ENCODE assay signal across 8 cellular contexts in genomic region chr6:44255848-44256247, GRCh38. TPM values are rescaled to one million over a fixed set of nuclear protein-coding genes. Genes with fewer than 3 reads are reported as not detected.
DNase-seq lines count a peak whose midpoint lies in the region; ATAC-seq, FAIRE-seq and TF ChIP-seq lines count a peak whose summit lies in the region.

No MANE protein-coding gene starts in this region.

- no peak overlapping the region for H2AFZ ChIP-seq in H1 (ENCODE audit: low read length)

- H2BK120ac ChIP-seq in H1 (replicated peaks; ENCODE audit: low read depth, low read length), result no peak overlapping the region

- DNase-seq in GM12864 (ENCODE audit: low read depth), result no peak
- no peak for DNase-seq in RWPE2 (ENCODE audit: low spot score)
- DNase-seq in H1 (ENCODE audit: low read depth in 1 of 2, low spot score in 2 of 2), result no peak
- DNase-seq in psoas muscle, result peak in 1 of 2 donors; percentile 5
- DNase-seq in sciatic nerve (ENCODE audit: low spot score), result no peak

- H3K4me2 ChIP-seq in H1 (ENCODE audit: insufficient read depth in 1 of 2, low read depth in 2 of 2, low read length in 2 of 2), result peak overlapping the region; percentile 58 to 82

- H3K14ac ChIP-seq in H1 (ENCODE audit: insufficient read length), result no peak overlapping the region

- H4K20me1 ChIP-seq in H1 (replicated peaks in 1 of 2; ENCODE audit: control insufficient read depth in 1 of 2, insufficient read depth in 2 of 2, low read length in 2 of 2), result peaks cover 6 to 19% of the 10 kb centered on the region in 2 experiments

- no peaks in the 10 kb centered on the region for H3K27me3 ChIP-seq in RWPE2 (ENCODE audit: insufficient read depth, poor library complexity, severe bottlenecking)
- no peaks in the 10 kb centered on the region for H3K27me3 ChIP-seq in H1 (replicated peaks in 1 of 4; ENCODE audit: control insufficient read depth in 3 of 4, extremely low read depth in 1 of 4, insufficient read depth in 3 of 4, low read length in 3 of 4)
- no peaks in the 10 kb centered on the region for H3K27me3 ChIP-seq in psoas muscle (ENCODE audit: insufficient read depth in 3 of 3, low read length in 2 of 3)

- WGBS in H1 (ENCODE audit: extremely low coverage in 1 of 2, insufficient coverage in 1 of 2, insufficient read length in 1 of 2, insufficient replicate concordance in 2 of 2, low coverage in 1 of 2, low lambda C conversion rate in 2 of 2, missing lambda C conversion rate in 1 of 2), 2 experiments, result 78% methylated on average over 2 of the region's 2 CpGs; no CpG with 5 or more reads in 1 of the 2 experiments
- WGBS in psoas muscle, 3 donors, result 40 to 47% (median 46%) methylated on average over 2 of the region's 2 CpGs

- CTCF ChIA-PET in H1 (lab: Charles Lee; ENCODE audit: partially characterized antibody), result interaction anchor here (0.6 to 4.8 kb wide), 23 partner anchors 9 to 186 kb away, joined by 3 to 48 read pairs (median 4); partner anchors contain the start of genes HSP90AB1 and TMEM151B

- H2BK5ac ChIP-seq in H1 (ENCODE audit: low read depth, low read length), result no peak overlapping the region

- no peaks in the 10 kb centered on the region; the same call in 1 of the 2 replicates for H3K79me1 ChIP-seq in H1 (ENCODE audit: low read depth, low read length)

- H3K4ac ChIP-seq in H1 (replicated peaks; ENCODE audit: insufficient read length, low read depth, low read length), result no peak overlapping the region

- peaks cover 0 to 26% of the 10 kb centered on the region in 2 experiments; a peak in 2 of 4 replicates for H3K79me2 ChIP-seq in H1 (ENCODE audit: control insufficient read depth in 1 of 2, insufficient read depth in 2 of 2, low read length in 2 of 2)

- no peak overlapping the region for H2BK15ac ChIP-seq in H1 (ENCODE audit: low read length)

- H4K8ac ChIP-seq in H1 (ENCODE audit: extremely low read depth, insufficient read depth, low read length), result no peak overlapping the region

- H3K4me1 ChIP-seq in RWPE2 (ENCODE audit: insufficient read depth, poor library complexity, severe bottlenecking) (peaks cover 7% of the 10 kb centered on the region), H1 (replicated peaks in 1 of 4; ENCODE audit: control insufficient read depth in 3 of 4, insufficient read depth in 4 of 4, low read length in 3 of 4) (peaks cover 0 to 15% (median 6%) of the 10 kb centered on the region in 4 experiments; a peak in 4 of 7 replicates), psoas muscle (peaks cover 32% of the 10 kb centered on the region)

- H3K23me2 ChIP-seq in H1 (ENCODE audit: low read depth, low read length), result peaks cover 11% of the 10 kb centered on the region

- H3K36me3 ChIP-seq in RWPE2 (ENCODE audit: low read depth) (peaks cover 53% of the 10 kb centered on the region), H1 (ENCODE audit: control insufficient read depth in 2 of 4, insufficient read depth in 4 of 4, low read length in 3 of 4) (peaks cover 31 to 53% (median 50%) of the 10 kb centered on the region in 4 experiments), psoas muscle (ENCODE audit: insufficient read depth in 1 of 2, low read depth in 1 of 2) (peaks cover 12 to 61% of the 10 kb centered on the region in 2 donors)

- no peak overlapping the region for H2BK20ac ChIP-seq in H1 (ENCODE audit: low read length)

- POLR2A ChIA-PET in H1 (lab: Charles Lee; ENCODE audit: partially characterized antibody), result interaction anchor here (0.8 to 15.1 kb wide), 35 partner anchors 11 to 626 kb away, joined by 3 to 581 read pairs (median 5); partner anchors contain the start of genes AARS2, CAPN11, GTPBP2 and HSP90AB1

- H2BK12ac ChIP-seq in H1 (ENCODE audit: low read depth, low read length), result no peak overlapping the region

- H3K9me3 ChIP-seq in RWPE2 (ENCODE audit: severe bottlenecking) (no peaks in the 10 kb centered on the region), H1 (ENCODE audit: insufficient read depth in 2 of 2, low read depth in 1 of 2, low read length in 1 of 2) (no peaks in the 10 kb centered on the region), psoas muscle (no peaks in the 10 kb centered on the region)

- ATAC-seq in RWPE2 (ENCODE audit: low read depth), result peak; percentile 3; the same call in 2 of the 3 replicates
- ATAC-seq in psoas muscle, result peak in 1 of 4 donors; percentile 4
- ATAC-seq in HG02759 (IDR thresholded peaks at IDR 0.05; ENCODE audit: unreplicated experiment), result no peak
- no peak for ATAC-seq in sciatic nerve
- ATAC-seq in GM21528 (IDR thresholded peaks at IDR 0.05; ENCODE audit: low FRiP score, unreplicated experiment), result no peak
- ATAC-seq in HG03378 (IDR thresholded peaks at IDR 0.05; ENCODE audit: unreplicated experiment), result no peak

- H4K5ac ChIP-seq in H1 (ENCODE audit: insufficient read length, low read depth, low read length), result no peak overlapping the region

- no peak overlapping the region for H2AK5ac ChIP-seq in H1 (ENCODE audit: low read depth, low read length)

- no peak for TF ChIP-seq EP300 in H1 (IDR thresholded peaks at IDR 0.05; ENCODE audit: borderline replicate concordance in 1 of 2, low read depth in 2 of 2, low read length in 2 of 2)

- H3K4me3 ChIP-seq in GM12864 (ENCODE audit: low read depth, low read length) (peak overlapping the region; percentile 87), RWPE2 (ENCODE audit: severe bottlenecking) (peak overlapping the region; percentile 80), H1 (ENCODE audit: extremely low read depth in 1 of 4, insufficient read depth in 2 of 4, low read depth in 3 of 4, low read length in 4 of 4) (peak overlapping the region; percentile 67 to 85 (median 75); a peak in 7 of 8 replicates), psoas muscle (peak overlapping the region; percentile 94)

- TF ChIP-seq RAD21 in H1 (IDR thresholded peaks at IDR 0.05 in 1 of 2, conservative IDR thresholded peaks at IDR 0.05 in 1 of 2; ENCODE audit: low read depth in 2 of 2, low read length in 2 of 2), result no peak

- no peak overlapping the region for H4K91ac ChIP-seq in H1 (replicated peaks; ENCODE audit: insufficient read length, low read length)

- no peak overlapping the region for H3K23ac ChIP-seq in H1 (ENCODE audit: insufficient read length)

- no peak overlapping the region for H3K18ac ChIP-seq in H1 (ENCODE audit: extremely low read depth, low read length)

- H3K27ac ChIP-seq in RWPE2 (ENCODE audit: poor library complexity, severe bottlenecking) (peak overlapping the region; percentile 81), H1 (ENCODE audit: low read depth, low read length) (no peak overlapping the region), psoas muscle (peak overlapping the region; percentile 94)

- intact Hi-C loops in psoas muscle (cut with DNase I) (no loop called here), sciatic nerve (cut with DNase I) (no loop called here)

- no peak for FAIRE-seq in H1 (lab: Jason Lieb, UNC)

- no peak for TF ChIP-seq POLR2A in H1 (IDR thresholded peaks at IDR 0.05; ENCODE audit: control extremely low read depth in 1 of 2, low read depth in 2 of 2, low read length in 2 of 2)

- H3K56ac ChIP-seq in H1 (replicated peaks; ENCODE audit: insufficient read length, low read depth, low read length), result no peak overlapping the region

- TF ChIP-seq CTCF in GM12864 (IDR thresholded peaks at IDR 0.05; ENCODE audit: low read depth, low read length, missing control alignments) (no peak), RWPE2 (IDR thresholded peaks at IDR 0.05; ENCODE audit: poor library complexity, severe bottlenecking) (no peak), H1 (IDR thresholded peaks at IDR 0.05; ENCODE audit: control extremely low read depth in 1 of 3, insufficient read depth in 1 of 3, low read depth in 1 of 3, low read length in 3 of 3) (no peak), psoas muscle (IDR thresholded peaks at IDR 0.05) (no peak)

- H3K9ac ChIP-seq in H1 (replicated peaks in 1 of 4; ENCODE audit: extremely low read depth in 1 of 4, low read depth in 3 of 4, low read length in 3 of 4), result no peak overlapping the region; a peak in 1 of 7 replicates

RNA-seq across cellular contexts. Expression of gene SLC35B2, which starts 1.5 kb away (rescaled TPM):
- total RNA-seq in H1 (2021; fragmentation: NEBNext Ultra II Directional; extraction: Animal tissue kit (Norgen Biotek cat#: 25700)), result 29.5 and 32.3 TPM in 2 replicates
- polyA plus RNA-seq in H1 (2011; rRNA removed), result 65.0 and 73.7 TPM in 2 replicates
- 49.6 TPM for polyA plus RNA-seq in H1 (2011; cell fraction: cytosol; rRNA removed)
- 90.4 TPM for polyA plus RNA-seq in H1 (2011; cell fraction: nucleus; rRNA removed)
- 26.2 to 41.2 TPM (median 36.7 TPM) in 4 replicates for polyA plus RNA-seq in H1 (2012, experiment 1 of 2)
- polyA plus RNA-seq in H1 (2012, experiment 2 of 2), result 48.9 TPM
- polyA plus RNA-seq in H1 (2013, experiment 1 of 2), result 43.7 TPM
- 43.6 TPM for polyA plus RNA-seq in H1 (2013, experiment 2 of 2)
- polyA minus RNA-seq in H1 (2011; rRNA and poly(A)+ RNA removed), result 48.1 and 49.1 TPM in 2 replicates
- 21.4 TPM for polyA minus RNA-seq in H1 (2011; cell fraction: cytosol; rRNA and poly(A)+ RNA removed)
- polyA minus RNA-seq in H1 (2011; cell fraction: nucleus; rRNA and poly(A)+ RNA removed), result 25.3 TPM
- total RNA-seq in psoas muscle, result 10 to 100 TPM; 10.9 to 23.3 (median 18.0) TPM
- 10 to 100 TPM; 16.0 to 23.6 (median 20.8) TPM for polyA plus RNA-seq in psoas muscle
- total RNA-seq in sciatic nerve, result 26.8 TPM

RNA-seq across cellular contexts. Expression of gene HSP90AB1, which starts 8.9 kb away (rescaled TPM):
- total RNA-seq in H1 (2021; fragmentation: NEBNext Ultra II Directional; extraction: Animal tissue kit (Norgen Biotek cat#: 25700)), result 2,224 and 2,297 TPM in 2 replicates
- polyA plus RNA-seq in H1 (2011; rRNA removed) (1,244 and 1,564 TPM in 2 replicates), psoas muscle (1,000 to 10,000 TPM in 2 of 3 donors, 100 to 1,000 TPM in 1; 743 to 1,128 (median 1,033) TPM)
- polyA plus RNA-seq in H1 (2011; cell fraction: cytosol; rRNA removed), result 1,987 TPM
- 1,165 TPM for polyA plus RNA-seq in H1 (2011; cell fraction: nucleus; rRNA removed)
- 2,191 to 2,644 TPM (median 2,404 TPM) in 4 replicates for polyA plus RNA-seq in H1 (2012, experiment 1 of 2)
- polyA plus RNA-seq in H1 (2012, experiment 2 of 2), result 384 TPM
- 1,706 TPM for polyA plus RNA-seq in H1 (2013, experiment 1 of 2)
- 1,654 TPM for polyA plus RNA-seq in H1 (2013, experiment 2 of 2)
- 1,724 and 1,899 TPM in 2 replicates for polyA minus RNA-seq in H1 (2011; rRNA and poly(A)+ RNA removed)
- 850 TPM for polyA minus RNA-seq in H1 (2011; cell fraction: cytosol; rRNA and poly(A)+ RNA removed)
- polyA minus RNA-seq in H1 (2011; cell fraction: nucleus; rRNA and poly(A)+ RNA removed), result 610 TPM
- total RNA-seq in psoas muscle (1,000 to 10,000 TPM; 1,150 to 1,595 (median 1,339) TPM), sciatic nerve (470 TPM)

RNA-seq across cellular contexts. Expression of gene NFKBIE, which starts 9.5 kb away (rescaled TPM):
- total RNA-seq in H1 (2021; fragmentation: NEBNext Ultra II Directional; extraction: Animal tissue kit (Norgen Biotek cat#: 25700)), result 10.8 and 13.5 TPM in 2 replicates
- polyA plus RNA-seq in H1 (2011; rRNA removed), result 19.2 and 22.9 TPM in 2 replicates
- 18.8 TPM for polyA plus RNA-seq in H1 (2011; cell fraction: cytosol; rRNA removed)
- polyA plus RNA-seq in H1 (2011; cell fraction: nucleus; rRNA removed), result 14.3 TPM
- 12.7 to 17.1 TPM (median 13.6 TPM) in 4 replicates for polyA plus RNA-seq in H1 (2012, experiment 1 of 2)
- polyA plus RNA-seq in H1 (2012, experiment 2 of 2), result 17.0 TPM
- 6.2 TPM for polyA plus RNA-seq in H1 (2013, experiment 1 of 2)
- 7.5 TPM for polyA plus RNA-seq in H1 (2013, experiment 2 of 2)
- 7.0 and 9.3 TPM in 2 replicates for polyA minus RNA-seq in H1 (2011; rRNA and poly(A)+ RNA removed)
- 7.8 TPM for polyA minus RNA-seq in H1 (2011; cell fraction: cytosol; rRNA and poly(A)+ RNA removed)
- 12.2 TPM for polyA minus RNA-seq in H1 (2011; cell fraction: nucleus; rRNA and poly(A)+ RNA removed)
- 1 to 10 TPM; 2.1 to 5.0 (median 3.0) TPM for total RNA-seq in psoas muscle
- polyA plus RNA-seq in psoas muscle, result 1 to 10 TPM; 2.8 to 5.2 (median 4.0) TPM
- total RNA-seq in sciatic nerve, result 9.1 TPM

RNA-seq across cellular contexts. Expression of gene TMEM151B, which starts 14.4 kb away (rescaled TPM):
- 15.5 and 15.7 TPM in 2 replicates for total RNA-seq in H1 (2021; fragmentation: NEBNext Ultra II Directional; extraction: Animal tissue kit (Norgen Biotek cat#: 25700))
- polyA plus RNA-seq in H1 (2011; rRNA removed) (8.0 and 11.6 TPM in 2 replicates), psoas muscle (under 1 TPM in 2 of 3 donors, not detected in 1; 0.04 to 0.07 TPM)
- 9.9 TPM for polyA plus RNA-seq in H1 (2011; cell fraction: cytosol; rRNA removed)
- polyA plus RNA-seq in H1 (2011; cell fraction: nucleus; rRNA removed), result 22.6 TPM
- polyA plus RNA-seq in H1 (2012, experiment 1 of 2), result 10.2 to 14.9 TPM (median 13.2 TPM) in 4 replicates
- polyA plus RNA-seq in H1 (2012, experiment 2 of 2), result 12.1 TPM
- 7.8 TPM for polyA plus RNA-seq in H1 (2013, experiment 1 of 2)
- polyA plus RNA-seq in H1 (2013, experiment 2 of 2), result 7.7 TPM
- 8.8 and 10.7 TPM in 2 replicates for polyA minus RNA-seq in H1 (2011; rRNA and poly(A)+ RNA removed)
- 6.5 TPM for polyA minus RNA-seq in H1 (2011; cell fraction: cytosol; rRNA and poly(A)+ RNA removed)
- polyA minus RNA-seq in H1 (2011; cell fraction: nucleus; rRNA and poly(A)+ RNA removed), result 6.2 TPM
- total RNA-seq in psoas muscle (not detected), sciatic nerve (not detected)

RNA-seq across cellular contexts. Expression of gene SLC29A1, which starts 32.5 kb away (rescaled TPM):
- total RNA-seq in H1 (2021; fragmentation: NEBNext Ultra II Directional; extraction: Animal tissue kit (Norgen Biotek cat#: 25700)), result 187 and 196 TPM in 2 replicates
- polyA plus RNA-seq in H1 (2011; rRNA removed) (558 and 626 TPM in 2 replicates), psoas muscle (10 to 100 TPM; 29.1 to 39.7 (median 39.1) TPM)
- polyA plus RNA-seq in H1 (2011; cell fraction: cytosol; rRNA removed), result 409 TPM
- 636 TPM for polyA plus RNA-seq in H1 (2011; cell fraction: nucleus; rRNA removed)
- polyA plus RNA-seq in H1 (2012, experiment 1 of 2), result 210 to 268 TPM (median 256 TPM) in 4 replicates
- polyA plus RNA-seq in H1 (2012, experiment 2 of 2), result 267 TPM
- 396 TPM for polyA plus RNA-seq in H1 (2013, experiment 1 of 2)
- 418 TPM for polyA plus RNA-seq in H1 (2013, experiment 2 of 2)
- 456 and 664 TPM in 2 replicates for polyA minus RNA-seq in H1 (2011; rRNA and poly(A)+ RNA removed)
- 124 TPM for polyA minus RNA-seq in H1 (2011; cell fraction: cytosol; rRNA and poly(A)+ RNA removed)
- polyA minus RNA-seq in H1 (2011; cell fraction: nucleus; rRNA and poly(A)+ RNA removed), result 168 TPM
- total RNA-seq in psoas muscle (10 to 100 TPM; 29.6 to 80.7 (median 41.6) TPM), sciatic nerve (71.7 TPM)
